ENCODE assay signal across 27 cellular contexts in genomic region chr10:48214701-48215100, GRCh38. TPM values are rescaled to one million over a fixed set of nuclear protein-coding genes. Genes with fewer than 3 reads are reported as not detected.
"Had no signal": no experiment of that assay in that cellular context is flagged by ENCODE, and none has a peak within 500 bp of the region (broad histone marks: within the 10 kb centered on the region; RNA-seq: fewer than 3 reads in every experiment).

No MANE protein-coding gene starts in this region.

- H3K4me1 Mint-ChIP-seq: activated CD4-positive, alpha-beta T cell treated with anti-CD3 and anti-CD28 coated beads for 36 hours; activated CD4-positive, alpha-beta T cell treated with anti-CD3 and anti-CD28 coated beads, Interleukin-2, amount 10 ng/mL, durations not matched to agents 24 days and 14 days; activated CD8-positive, alpha-beta memory T cell treated with anti-CD3 and anti-CD28 coated beads, Interleukin-2, amount 10 ng/mL, durations not matched to agents 7 days and 5 days; activated naive CD4-positive, alpha-beta T cell treated with anti-CD3 and anti-CD28 coated beads, Interleukin-2, amount 10 ng/mL, durations not matched to agents 7 days and 5 days; activated naive CD8-positive, alpha-beta T cell treated with anti-CD3 and anti-CD28 coated beads, Interleukin-2, amount 10 ng/mL, durations not matched to agents 7 days and 5 days; T-helper 17 cell had no signal

- H3K4me3 Mint-ChIP-seq: activated CD4-positive, alpha-beta memory T cell treated with anti-CD3 and anti-CD28 coated beads for 36 hours; activated CD4-positive, alpha-beta T cell treated with anti-CD3 and anti-CD28 coated beads for 36 hours; activated CD4-positive, alpha-beta T cell treated with anti-CD3 and anti-CD28 coated beads, Interleukin-2, amount 10 ng/mL, durations not matched to agents 24 days and 14 days; activated CD8-positive, alpha-beta memory T cell treated with anti-CD3 and anti-CD28 coated beads, Interleukin-2, amount 10 ng/mL, durations not matched to agents 7 days and 5 days; activated CD8-positive, alpha-beta T cell treated with anti-CD3 and anti-CD28 coated beads, Interleukin-2, amount 10 ng/mL, durations not matched to agents 7 days and 5 days; activated naive CD4-positive, alpha-beta T cell treated with anti-CD3 and anti-CD28 coated beads, Interleukin-2, amount 10 ng/mL, durations not matched to agents 7 days and 5 days; activated naive CD8-positive, alpha-beta T cell treated with anti-CD3 and anti-CD28 coated beads, Interleukin-2, amount 10 ng/mL, durations not matched to agents 7 days and 5 days; activated T-helper 1 cell treated with anti-CD3 and anti-CD28 coated beads, Interleukin-12 subunit alpha, Interleukin-12 subunit beta, Interleukin-2, Interleukin-4 antibody, amounts not matched to agents 30 ng/mL and 10 ng/mL and 1 ng/mL, durations not matched to agents 14 hours and 24 hours and 36 hours; brain; T-helper 17 cell had no signal

- H3K27ac Mint-ChIP-seq: activated CD4-positive, alpha-beta memory T cell treated with anti-CD3 and anti-CD28 coated beads for 36 hours; activated CD4-positive, alpha-beta T cell treated with anti-CD3 and anti-CD28 coated beads for 36 hours; activated CD4-positive, alpha-beta T cell treated with anti-CD3 and anti-CD28 coated beads, Interleukin-2, amount 10 ng/mL, durations not matched to agents 24 days and 14 days; activated CD8-positive, alpha-beta memory T cell treated with anti-CD3 and anti-CD28 coated beads, Interleukin-2, amount 10 ng/mL, durations not matched to agents 7 days and 5 days; activated CD8-positive, alpha-beta T cell treated with anti-CD3 and anti-CD28 coated beads, Interleukin-2, amount 10 ng/mL, durations not matched to agents 7 days and 5 days; activated naive CD4-positive, alpha-beta T cell treated with anti-CD3 and anti-CD28 coated beads, Interleukin-2, amount 10 ng/mL, durations not matched to agents 7 days and 5 days; activated naive CD8-positive, alpha-beta T cell treated with anti-CD3 and anti-CD28 coated beads, Interleukin-2, amount 10 ng/mL, durations not matched to agents 7 days and 5 days; activated T-helper 1 cell treated with anti-CD3 and anti-CD28 coated beads, Interleukin-12 subunit alpha, Interleukin-12 subunit beta, Interleukin-2, Interleukin-4 antibody, amounts not matched to agents 30 ng/mL and 10 ng/mL and 1 ng/mL, durations not matched to agents 14 hours and 24 hours and 36 hours; T-helper 17 cell had no signal

- ATAC-seq: activated CD8-positive, alpha-beta memory T cell treated with anti-CD3 and anti-CD28 coated beads, Interleukin-2, amount 10 ng/mL, durations not matched to agents 7 days and 5 days; activated naive CD4-positive, alpha-beta T cell treated with anti-CD3 and anti-CD28 coated beads, Interleukin-2, amount 50 U/mL, for 72 hours; gastroesophageal sphincter; T-helper 17 cell had no signal

- DNase-seq: activated CD4-positive, alpha-beta memory T cell treated with anti-CD3 and anti-CD28 coated beads for 36 hours; activated CD4-positive, CD25-positive, alpha-beta regulatory T cell treated with anti-CD3 and anti-CD28 coated beads, Interleukin-2, amount 50 U/mL, for 72 hours; activated CD8-positive, alpha-beta memory T cell treated with anti-CD3 and anti-CD28 coated beads, Interleukin-2, amount 50 U/mL, for 4 hours; activated gamma-delta T cell; activated naive CD4-positive, alpha-beta T cell; activated T-cell treated with anti-CD3 and anti-CD28 coated beads, Interleukin-2, amount 50 U/mL, for 1 hour; central memory CD4-positive, alpha-beta T cell; cerebellar nuclear complex; effector CD8-positive, alpha-beta T cell; esophagus squamous epithelium; foreskin melanocyte; T-helper 1 cell; T-helper 17 cell had no signal

- H3K9me3 Mint-ChIP-seq: activated CD4-positive, alpha-beta memory T cell treated with anti-CD3 and anti-CD28 coated beads for 36 hours; activated CD4-positive, alpha-beta T cell treated with anti-CD3 and anti-CD28 coated beads, Interleukin-2, amount 10 ng/mL, durations not matched to agents 24 days and 14 days; activated naive CD4-positive, alpha-beta T cell treated with anti-CD3 and anti-CD28 coated beads, Interleukin-2, amount 50 U/mL, for 72 hours; activated T-helper 1 cell treated with anti-CD3 and anti-CD28 coated beads, Interleukin-12 subunit alpha, Interleukin-12 subunit beta, Interleukin-2, Interleukin-4 antibody, amounts not matched to agents 30 ng/mL and 10 ng/mL and 1 ng/mL, durations not matched to agents 14 hours and 24 hours and 36 hours had no signal

RNA-seq across cellular contexts. Expression of gene FRMPD2, which starts 59.8 kb away (rescaled TPM):
- total RNA-seq: activated CD4-positive, alpha-beta memory T cell treated with anti-CD3 and anti-CD28 coated beads for 36 hours; activated CD4-positive, alpha-beta T cell treated with anti-CD3 and anti-CD28 coated beads for 36 hours; activated CD4-positive, alpha-beta T cell treated with anti-CD3 and anti-CD28 coated beads, Interleukin-2, amount 10 ng/mL, durations not matched to agents 24 days and 14 days; activated CD8-positive, alpha-beta memory T cell treated with anti-CD3 and anti-CD28 coated beads for 36 hours; activated CD8-positive, alpha-beta memory T cell treated with anti-CD3 and anti-CD28 coated beads, Interleukin-2, amount 10 ng/mL, durations not matched to agents 7 days and 5 days; activated CD8-positive, alpha-beta T cell treated with anti-CD3 and anti-CD28 coated beads, Interleukin-2, amount 10 ng/mL, durations not matched to agents 7 days and 5 days; activated naive CD8-positive, alpha-beta T cell treated with anti-CD3 and anti-CD28 coated beads, Interleukin-2, amount 10 ng/mL, durations not matched to agents 7 days and 5 days; activated T-helper 1 cell treated with anti-CD3 and anti-CD28 coated beads, Interleukin-12 subunit alpha, Interleukin-12 subunit beta, Interleukin-2, Interleukin-4 antibody, amounts not matched to agents 30 ng/mL and 10 ng/mL and 1 ng/mL, durations not matched to agents 14 hours and 24 hours and 36 hours; ascending aorta; esophagus squamous epithelium; fibroblast of lung; glomerular endothelial cell had no signal
